ENCODE assay signal across 19 cellular contexts in the genomic region with DNA sequence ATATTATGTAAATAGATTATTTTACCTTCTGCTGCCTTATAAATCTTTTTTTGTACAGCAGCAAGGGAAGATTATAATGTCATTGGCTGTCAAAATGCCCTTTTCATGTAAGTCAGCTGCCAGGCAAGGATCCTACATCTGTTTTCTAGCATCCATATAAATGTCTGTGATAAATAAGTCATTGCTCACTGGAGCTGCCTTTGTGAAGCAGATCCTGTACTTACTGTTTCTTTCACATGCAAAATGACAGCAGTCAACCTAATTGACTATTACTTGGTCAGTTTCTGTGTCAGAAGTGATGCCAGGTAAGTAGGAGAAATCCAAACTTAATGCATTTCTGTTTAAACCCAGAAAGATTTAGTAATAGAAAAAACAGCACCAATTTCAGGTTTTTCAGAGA.
"Had no signal": no experiment of that assay in that cellular context is flagged by ENCODE, and none has a peak within 500 bp of the region (broad histone marks: within the 10 kb centered on the region; RNA-seq: fewer than 3 reads in every experiment).

No MANE protein-coding gene starts in this region.

- H3K9me3 ChIP-seq: psoas muscle, right lobe of liver, testis, tibial nerve, upper lobe of right lung, vagina had no signal

- H3K36me3 ChIP-seq: heart right ventricle, right lobe of liver, tibial nerve, upper lobe of right lung, vagina had no signal

- H3K27me3 ChIP-seq: heart right ventricle, right lobe of liver, testis, upper lobe of right lung, vagina had no signal

- H3K4me1 ChIP-seq: heart right ventricle, psoas muscle, right lobe of liver, testis, tibial nerve, upper lobe of right lung, vagina had no signal

- H3K4me3 ChIP-seq: heart right ventricle, psoas muscle, right lobe of liver, testis, tibial nerve, upper lobe of right lung, vagina had no signal

- ATAC-seq: esophagus mucosa; heart right ventricle; left colon; psoas muscle; right lobe of liver; stimulated activated effector memory CD8-positive, alpha-beta T cell treated with anti-CD3 and anti-CD28 coated beads, Interleukin-12 subunit alpha, Interleukin-12 subunit beta, amount 100 ng/mL, for 72 hours; stimulated activated naive CD8-positive, alpha-beta T cell treated with anti-CD3 and anti-CD28 coated beads, Interleukin-15, amount 100 ng/mL, for 72 hours; upper lobe of right lung had no signal

- DNase-seq: cortex of kidney; effector memory CD4-positive, alpha-beta T cell; heart right ventricle; hypothalamus; left colon; mesendoderm; naive B cell; psoas muscle; retina; right lobe of liver; stimulated activated CD4-positive, alpha-beta T cell treated with anti-CD3 and anti-CD28 coated beads, Interleukin-4, amount 100 ng/mL, for 1 hour; stimulated activated CD8-positive, alpha-beta memory T cell treated with anti-CD3 and anti-CD28 coated beads, Interleukin-4, amount 100 ng/mL, for 48 hours; stimulated activated naive CD8-positive, alpha-beta T cell treated with anti-CD3 and anti-CD28 coated beads, Interleukin-15, amount 100 ng/mL, for 72 hours; testis; upper lobe of right lung had no signal

- H3K27ac ChIP-seq: heart right ventricle, psoas muscle, right lobe of liver, testis, tibial nerve, upper lobe of right lung, vagina had no signal
